30 cellular contexts compared by ENCODE assay signal in genomic region chr11:131723088-131723487, GRCh38.
"Had no signal": no experiment of that assay in that cellular context is flagged by ENCODE, and none has a peak within 500 bp of the region (broad histone marks: within the 10 kb centered on the region; RNA-seq: fewer than 3 reads in every experiment).

No MANE protein-coding gene starts in this region.

- DNase-seq: activated CD4-positive, alpha-beta memory T cell treated with anti-CD3 and anti-CD28 coated beads for 36 hours; activated CD4-positive, alpha-beta T cell treated with anti-CD3 and anti-CD28 coated beads for 4 hours; activated CD8-positive, alpha-beta memory T cell treated with anti-CD3 and anti-CD28 coated beads, Interleukin-2, amount 50 U/mL, for 4 hours; activated effector memory CD4-positive, alpha-beta T cell treated with anti-CD3 and anti-CD28 coated beads, Interleukin-2, amount 50 U/mL, for 16 hours; activated naive CD4-positive, alpha-beta T cell treated with anti-CD3 and anti-CD28 coated beads for 36 hours; activated naive CD8-positive, alpha-beta T cell treated with anti-CD3 and anti-CD28 coated beads for 36 hours; activated T-cell treated with anti-CD3 and anti-CD28 coated beads, Interleukin-2, amount 50 U/mL, for 1 hour; adrenal gland; brain microvascular endothelial cell; caudate nucleus; islet precursor cell; left ventricle myocardium superior; naive B cell; nucleus accumbens; pancreas; stimulated activated CD4-positive, alpha-beta T cell treated with anti-CD3 and anti-CD28 coated beads, Interleukin-12 subunit alpha, Interleukin-12 subunit beta, amount 100 ng/mL, for 4 hours; stimulated activated CD4-positive, alpha-beta T cell treated with anti-CD3 and anti-CD28 coated beads, Interleukin-4, amount 100 ng/mL, for 24 hours; stimulated activated naive CD8-positive, alpha-beta T cell treated with anti-CD3 and anti-CD28 coated beads, Interleukin-15, amount 100 ng/mL, for 72 hours; substantia nigra; T-helper 9 cell; uterus had no signal

- H2AFZ ChIP-seq: hepatocyte had no signal

- H3K9me3 ChIP-seq: adrenal gland, gastroesophageal sphincter, pancreas, prostate gland, uterus had no signal

- H3K36me3 Mint-ChIP-seq: activated CD4-positive, alpha-beta memory T cell treated with anti-CD3 and anti-CD28 coated beads for 36 hours; activated naive CD8-positive, alpha-beta T cell treated with anti-CD3 and anti-CD28 coated beads for 36 hours; naive B cell; stimulated activated effector memory CD8-positive, alpha-beta T cell treated with anti-CD3 and anti-CD28 coated beads, Interleukin-12 subunit alpha, Interleukin-12 subunit beta, amount 100 ng/mL, for 72 hours; type B pancreatic cell had no signal

- H3K36me3 ChIP-seq: adrenal gland, brain microvascular endothelial cell, gastroesophageal sphincter, pancreas, prostate gland, uterus had no signal

- H3K4me3 ChIP-seq: adrenal gland, gastroesophageal sphincter, hepatocyte, pancreas, prostate gland, skin epidermis, uterus had no signal

- H3K4me1 ChIP-seq: adrenal gland, gastroesophageal sphincter, pancreas, prostate gland, uterus had no signal

- H3K27me3 Mint-ChIP-seq: activated CD4-positive, alpha-beta memory T cell treated with anti-CD3 and anti-CD28 coated beads for 36 hours; activated naive CD8-positive, alpha-beta T cell treated with anti-CD3 and anti-CD28 coated beads for 36 hours had no signal

- H3K27ac ChIP-seq: adrenal gland, brain microvascular endothelial cell, gastroesophageal sphincter, hepatocyte, pancreas, prostate gland, skin epidermis, uterus, VCaP had no signal

- H3K4me1 Mint-ChIP-seq: activated naive CD8-positive, alpha-beta T cell treated with anti-CD3 and anti-CD28 coated beads for 36 hours; naive B cell; stimulated activated effector memory CD8-positive, alpha-beta T cell treated with anti-CD3 and anti-CD28 coated beads, Interleukin-12 subunit alpha, Interleukin-12 subunit beta, amount 100 ng/mL, for 72 hours; stimulated activated naive CD8-positive, alpha-beta T cell treated with anti-CD3 and anti-CD28 coated beads, Interleukin-15, amount 100 ng/mL, for 72 hours had no signal

- H3K79me2 ChIP-seq: hepatocyte had no signal

- H3K9me3 Mint-ChIP-seq: activated CD4-positive, alpha-beta memory T cell treated with anti-CD3 and anti-CD28 coated beads for 36 hours; activated T-helper 1 cell treated with anti-CD3 and anti-CD28 coated beads, Interleukin-12 subunit alpha, Interleukin-12 subunit beta, Interleukin-2, Interleukin-4 antibody, amounts not matched to agents 30 ng/mL and 10 ng/mL and 1 ng/mL, durations not matched to agents 14 hours and 24 hours and 36 hours; type B pancreatic cell had no signal

- H3K4me2 ChIP-seq: hepatocyte had no signal

- H3K27me3 ChIP-seq: adrenal gland, brain microvascular endothelial cell, hepatocyte, pancreas, uterus had no signal

- H3K4me3 Mint-ChIP-seq: activated CD4-positive, alpha-beta memory T cell treated with anti-CD3 and anti-CD28 coated beads for 36 hours; activated naive CD4-positive, alpha-beta T cell treated with anti-CD3 and anti-CD28 coated beads for 36 hours; activated naive CD8-positive, alpha-beta T cell treated with anti-CD3 and anti-CD28 coated beads for 36 hours; activated T-helper 1 cell treated with anti-CD3 and anti-CD28 coated beads, Interleukin-12 subunit alpha, Interleukin-12 subunit beta, Interleukin-2, Interleukin-4 antibody, amounts not matched to agents 30 ng/mL and 10 ng/mL and 1 ng/mL, durations not matched to agents 14 hours and 24 hours and 36 hours; naive B cell; neural crest cell; stimulated activated effector memory CD8-positive, alpha-beta T cell treated with anti-CD3 and anti-CD28 coated beads, Interleukin-12 subunit alpha, Interleukin-12 subunit beta, amount 100 ng/mL, for 72 hours; stimulated activated naive CD8-positive, alpha-beta T cell treated with anti-CD3 and anti-CD28 coated beads, Interleukin-15, amount 100 ng/mL, for 72 hours; type B pancreatic cell had no signal

- H3K27ac Mint-ChIP-seq: activated CD4-positive, alpha-beta memory T cell treated with anti-CD3 and anti-CD28 coated beads for 36 hours; activated naive CD4-positive, alpha-beta T cell treated with anti-CD3 and anti-CD28 coated beads for 36 hours; activated naive CD8-positive, alpha-beta T cell treated with anti-CD3 and anti-CD28 coated beads for 36 hours; activated T-helper 1 cell treated with anti-CD3 and anti-CD28 coated beads, Interleukin-12 subunit alpha, Interleukin-12 subunit beta, Interleukin-2, Interleukin-4 antibody, amounts not matched to agents 30 ng/mL and 10 ng/mL and 1 ng/mL, durations not matched to agents 14 hours and 24 hours and 36 hours; naive B cell; stimulated activated effector memory CD8-positive, alpha-beta T cell treated with anti-CD3 and anti-CD28 coated beads, Interleukin-12 subunit alpha, Interleukin-12 subunit beta, amount 100 ng/mL, for 72 hours; stimulated activated naive CD8-positive, alpha-beta T cell treated with anti-CD3 and anti-CD28 coated beads, Interleukin-15, amount 100 ng/mL, for 72 hours; type B pancreatic cell had no signal
